8 cellular contexts compared by ENCODE assay signal in genomic region chr1:244970236-244970652, GRCh38.
A peak's percentile ranks its signal among the peaks of the same experiment; 100 is the strongest.
DNase-seq lines count a peak whose midpoint lies in the region; ATAC-seq and TF ChIP-seq lines count a peak whose summit lies in the region.

No MANE protein-coding gene starts in this region.

- H3K27me3 Mint-ChIP-seq in effector memory CD8-positive, alpha-beta T cell, result no peaks in the 10 kb centered on the region

- DNase-seq in AG09309 (ENCODE audit: low read depth), result no peak
- DNase-seq in NCI-H2196 (lab: John Stamatoyannopoulos, UW; ENCODE audit: unreplicated experiment), result peak; percentile 36
- DNase-seq in effector memory CD8-positive, alpha-beta T cell, result peak in 2 of 3 experiments; percentile 62 to 77
- peak; percentile 40 for DNase-seq in stromal cell of bone marrow (ENCODE audit: low read depth)

- TF ChIP-seq CTCF in AG09309 (IDR thresholded peaks at IDR 0.05; ENCODE audit: control insufficient read depth, insufficient read depth, low read depth, low read length, missing control alignments), result no peak

- H3K27ac Mint-ChIP-seq in effector memory CD8-positive, alpha-beta T cell, result peak overlapping the region; percentile 100

- ATAC-seq in GM18909 (IDR thresholded peaks at IDR 0.05; ENCODE audit: poor library complexity, unreplicated experiment) (peak; percentile 69), HG03108 (IDR thresholded peaks at IDR 0.05; ENCODE audit: unreplicated experiment) (peak; percentile 55)
- ATAC-seq in activated CD4-positive, CD25-positive, alpha-beta regulatory T cell treated with anti-CD3 and anti-CD28 coated beads, Interleukin-2, amount 50 U/mL, for 24 hours, result peak; percentile 55 to 65
- ATAC-seq in effector memory CD8-positive, alpha-beta T cell (replicated peaks), result peak; percentile 35

- H3K4me3 ChIP-seq in AG09309 (ENCODE audit: control insufficient read depth, low read depth, low read length) (peak overlapping the region; percentile 70), mucosa of rectum (ENCODE audit: low read length in 2 of 2) (peak overlapping the region; percentile 80 to 97)

- H3K9me3 ChIP-seq in mucosa of rectum (ENCODE audit: control insufficient read depth in 2 of 2, low read length in 2 of 2), result no peaks in the 10 kb centered on the region

- H3K4me1 ChIP-seq in mucosa of rectum (ENCODE audit: control insufficient read depth in 2 of 2, insufficient read depth in 2 of 2, low read length in 2 of 2), result peaks cover 9% of the 10 kb centered on the region in 2 donors

- peak overlapping the region; percentile 100 for H3K27ac ChIP-seq in mucosa of rectum (ENCODE audit: low read depth in 2 of 2, low read length in 2 of 2)

- peaks cover 9 to 12% of the 10 kb centered on the region in 2 donors for H3K4me1 Mint-ChIP-seq in effector memory CD8-positive, alpha-beta T cell (ENCODE audit: low read depth in 2 of 2)

- peaks cover 38% of the 10 kb centered on the region for H3K36me3 Mint-ChIP-seq in effector memory CD8-positive, alpha-beta T cell (ENCODE audit: insufficient read depth)

- H3K9ac ChIP-seq in mucosa of rectum (ENCODE audit: low read depth in 1 of 2, low read length in 2 of 2), result peak overlapping the region; percentile 94 to 100

- no peaks in the 10 kb centered on the region for H3K9me3 Mint-ChIP-seq in effector memory CD8-positive, alpha-beta T cell

- H3K27me3 ChIP-seq in mucosa of rectum (ENCODE audit: control insufficient read depth in 2 of 2, insufficient read depth in 2 of 2, low read length in 2 of 2), result no peaks in the 10 kb centered on the region

- no peaks in the 10 kb centered on the region for H3K36me3 ChIP-seq in mucosa of rectum (ENCODE audit: control insufficient read depth in 2 of 2, insufficient read depth in 2 of 2, low read length in 2 of 2)

- H3K4me3 Mint-ChIP-seq in effector memory CD8-positive, alpha-beta T cell, result peak overlapping the region; percentile 95
